Comparison of ENCODE assay signal across 1 cellular context in the genomic region with DNA sequence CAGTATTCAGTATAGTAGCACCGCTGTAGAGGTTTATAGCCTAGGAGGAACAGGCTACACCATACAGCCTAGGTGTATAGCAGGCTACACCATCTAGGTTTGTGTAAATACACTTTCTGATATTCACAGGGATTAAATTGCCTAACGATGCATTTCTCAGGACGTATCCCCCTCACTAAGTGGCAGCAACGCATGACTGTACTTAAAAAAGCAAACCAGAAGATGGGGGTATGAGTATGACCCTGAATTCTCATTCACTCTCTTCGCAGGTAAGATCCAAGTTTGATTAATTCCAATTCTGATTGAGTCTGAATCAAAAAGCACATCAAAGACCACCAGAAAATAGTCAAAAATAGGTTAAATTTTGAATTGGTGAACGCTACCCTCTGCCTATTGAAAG.
TF ChIP-seq lines count a peak whose summit lies in the region.

No MANE protein-coding gene starts in this region.

TF ChIP-seq in HepG2, 621 proteins besides CTCF, POLR2A, EP300 and RAD21 (continued from another document):
- TF ChIP-seq, protein P1, sequence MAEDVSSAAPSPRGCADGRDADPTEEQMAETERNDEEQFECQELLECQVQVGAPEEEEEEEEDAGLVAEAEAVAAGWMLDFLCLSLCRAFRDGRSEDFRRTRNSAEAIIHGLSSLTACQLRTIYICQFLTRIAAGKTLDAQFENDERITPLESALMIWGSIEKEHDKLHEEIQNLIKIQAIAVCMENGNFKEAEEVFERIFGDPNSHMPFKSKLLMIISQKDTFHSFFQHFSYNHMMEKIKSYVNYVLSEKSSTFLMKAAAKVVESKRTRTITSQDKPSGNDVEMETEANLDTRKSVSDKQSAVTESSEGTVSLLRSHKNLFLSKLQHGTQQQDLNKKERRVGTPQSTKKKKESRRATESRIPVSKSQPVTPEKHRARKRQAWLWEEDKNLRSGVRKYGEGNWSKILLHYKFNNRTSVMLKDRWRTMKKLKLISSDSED (CRISPR knock-in tag; IDR thresholded peaks at IDR 0.05) = no peak
- TF ChIP-seq ZKSCAN5 (CRISPR knock-in tag; IDR thresholded peaks at IDR 0.05) = no peak
- TF ChIP-seq EEA1 (CRISPR knock-in tag; IDR thresholded peaks at IDR 0.05; ENCODE audit: borderline replicate concordance) = no peak
- TF ChIP-seq, protein P2, sequence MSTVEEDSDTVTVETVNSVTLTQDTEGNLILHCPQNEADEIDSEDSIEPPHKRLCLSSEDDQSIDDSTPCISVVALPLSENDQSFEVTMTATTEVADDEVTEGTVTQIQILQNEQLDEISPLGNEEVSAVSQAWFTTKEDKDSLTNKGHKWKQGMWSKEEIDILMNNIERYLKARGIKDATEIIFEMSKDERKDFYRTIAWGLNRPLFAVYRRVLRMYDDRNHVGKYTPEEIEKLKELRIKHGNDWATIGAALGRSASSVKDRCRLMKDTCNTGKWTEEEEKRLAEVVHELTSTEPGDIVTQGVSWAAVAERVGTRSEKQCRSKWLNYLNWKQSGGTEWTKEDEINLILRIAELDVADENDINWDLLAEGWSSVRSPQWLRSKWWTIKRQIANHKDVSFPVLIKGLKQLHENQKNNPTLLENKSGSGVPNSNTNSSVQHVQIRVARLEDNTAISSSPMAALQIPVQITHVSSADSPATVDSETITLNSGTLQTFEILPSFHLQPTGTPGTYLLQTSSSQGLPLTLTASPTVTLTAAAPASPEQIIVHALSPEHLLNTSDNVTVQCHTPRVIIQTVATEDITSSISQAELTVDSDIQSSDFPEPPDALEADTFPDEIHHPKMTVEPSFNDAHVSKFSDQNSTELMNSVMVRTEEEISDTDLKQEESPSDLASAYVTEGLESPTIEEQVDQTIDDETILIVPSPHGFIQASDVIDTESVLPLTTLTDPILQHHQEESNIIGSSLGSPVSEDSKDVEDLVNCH (CRISPR knock-in tag; IDR thresholded peaks at IDR 0.05) = no peak
- no peak for TF ChIP-seq SNAI1 (CRISPR knock-in tag; IDR thresholded peaks at IDR 0.05; ENCODE audit: borderline replicate concordance)
- no peak for TF ChIP-seq DRAP1 (CRISPR knock-in tag; IDR thresholded peaks at IDR 0.05)
TF ChIP-seq in HepG2: peak in this region for 0.
